ENCODE assay signal across 35 cellular contexts in genomic region chr7:155790666-155791065, GRCh38. TPM values are rescaled to one million over a fixed set of nuclear protein-coding genes. Genes with fewer than 3 reads are reported as not detected.
"Had no signal": no experiment of that assay in that cellular context is flagged by ENCODE, and none has a peak within 500 bp of the region (broad histone marks: within the 10 kb centered on the region; RNA-seq: fewer than 3 reads in every experiment).

No MANE protein-coding gene starts in this region.

- H3K4me3 ChIP-seq: adrenal gland, body of pancreas, esophagus muscularis mucosa, gastrocnemius medialis, heart right ventricle had no signal

- H3K27ac ChIP-seq: adrenal gland, body of pancreas, esophagus muscularis mucosa, foreskin keratinocyte, gastrocnemius medialis, heart right ventricle had no signal

- H3K36me3 Mint-ChIP-seq: activated CD8-positive, alpha-beta memory T cell treated with anti-CD3 and anti-CD28 coated beads, Interleukin-2, amount 10 ng/mL, durations not matched to agents 7 days and 5 days; activated naive CD4-positive, alpha-beta T cell treated with anti-CD3 and anti-CD28 coated beads, Interleukin-2, amount 50 U/mL, for 24 hours had no signal

- H3K36me3 ChIP-seq: adrenal gland, esophagus muscularis mucosa, gastrocnemius medialis, heart right ventricle had no signal

- H3K4me3 Mint-ChIP-seq: activated CD4-positive, alpha-beta memory T cell treated with anti-CD3 and anti-CD28 coated beads for 36 hours; activated CD4-positive, alpha-beta T cell treated with anti-CD3 and anti-CD28 coated beads for 36 hours; activated CD4-positive, alpha-beta T cell treated with anti-CD3 and anti-CD28 coated beads, Interleukin-2, amount 10 ng/mL, durations not matched to agents 24 days and 14 days; activated CD8-positive, alpha-beta memory T cell treated with anti-CD3 and anti-CD28 coated beads, Interleukin-2, amount 10 ng/mL, durations not matched to agents 7 days and 5 days; activated CD8-positive, alpha-beta T cell treated with anti-CD3 and anti-CD28 coated beads, Interleukin-2, amount 10 ng/mL, durations not matched to agents 7 days and 5 days; activated naive CD4-positive, alpha-beta T cell treated with anti-CD3 and anti-CD28 coated beads for 36 hours; activated naive CD4-positive, alpha-beta T cell treated with anti-CD3 and anti-CD28 coated beads, Interleukin-2, amount 50 U/mL, for 24 hours; activated naive CD8-positive, alpha-beta T cell treated with anti-CD3 and anti-CD28 coated beads for 36 hours; activated naive CD8-positive, alpha-beta T cell treated with anti-CD3 and anti-CD28 coated beads, Interleukin-2, amount 50 U/mL, for 24 hours; activated T-helper 1 cell treated with anti-CD3 and anti-CD28 coated beads, Interleukin-12 subunit alpha, Interleukin-12 subunit beta, Interleukin-2, Interleukin-4 antibody, amounts not matched to agents 30 ng/mL and 10 ng/mL and 1 ng/mL, durations not matched to agents 14 hours and 24 hours and 36 hours; effector memory CD8-positive, alpha-beta T cell; T-helper 1 cell treated with Interleukin-12 subunit alpha and Interleukin-12 subunit beta and Interleukin-4 antibody, amounts not matched to agents 30 μg/mL and 1 μg/mL, for 36 hours had no signal

- H3K27ac Mint-ChIP-seq: activated CD4-positive, alpha-beta memory T cell treated with anti-CD3 and anti-CD28 coated beads for 36 hours; activated CD4-positive, alpha-beta T cell treated with anti-CD3 and anti-CD28 coated beads for 36 hours; activated CD4-positive, alpha-beta T cell treated with anti-CD3 and anti-CD28 coated beads, Interleukin-2, amount 10 ng/mL, durations not matched to agents 24 days and 14 days; activated CD8-positive, alpha-beta memory T cell treated with anti-CD3 and anti-CD28 coated beads, Interleukin-2, amount 10 ng/mL, durations not matched to agents 7 days and 5 days; activated CD8-positive, alpha-beta T cell treated with anti-CD3 and anti-CD28 coated beads, Interleukin-2, amount 10 ng/mL, durations not matched to agents 7 days and 5 days; activated naive CD4-positive, alpha-beta T cell treated with anti-CD3 and anti-CD28 coated beads for 36 hours; activated naive CD4-positive, alpha-beta T cell treated with anti-CD3 and anti-CD28 coated beads, Interleukin-2, amount 50 U/mL, for 24 hours; activated naive CD8-positive, alpha-beta T cell treated with anti-CD3 and anti-CD28 coated beads for 36 hours; activated naive CD8-positive, alpha-beta T cell treated with anti-CD3 and anti-CD28 coated beads, Interleukin-2, amount 50 U/mL, for 24 hours; activated T-helper 1 cell treated with anti-CD3 and anti-CD28 coated beads, Interleukin-12 subunit alpha, Interleukin-12 subunit beta, Interleukin-2, Interleukin-4 antibody, amounts not matched to agents 30 ng/mL and 10 ng/mL and 1 ng/mL, durations not matched to agents 14 hours and 24 hours and 36 hours; activated T-helper 2 cell treated with anti-CD3 and anti-CD28 coated beads, Interferon-gamma antibody, Interleukin-2, Interleukin-4, amounts not matched to agents 10 μg/mL and 5 μg/mL and 100 μg/mL, durations not matched to agents 14 hours and 24 hours and 36 hours; effector memory CD8-positive, alpha-beta T cell; T-helper 1 cell treated with Interleukin-12 subunit alpha and Interleukin-12 subunit beta and Interleukin-4 antibody, amounts not matched to agents 30 μg/mL and 1 μg/mL, for 36 hours had no signal

- H3K4me1 ChIP-seq: gastrocnemius medialis had no signal

- H3K4me1 Mint-ChIP-seq: activated CD8-positive, alpha-beta memory T cell treated with anti-CD3 and anti-CD28 coated beads, Interleukin-2, amount 10 ng/mL, durations not matched to agents 7 days and 5 days had no signal

- ATAC-seq: activated CD4-positive, alpha-beta T cell treated with anti-CD3 and anti-CD28 coated beads for 36 hours; activated CD8-positive, alpha-beta memory T cell treated with anti-CD3 and anti-CD28 coated beads, Interleukin-2, amount 10 ng/mL, durations not matched to agents 7 days and 5 days; activated CD8-positive, alpha-beta T cell treated with anti-CD3 and anti-CD28 coated beads, Interleukin-2, amount 10 ng/mL, durations not matched to agents 7 days and 5 days; activated naive CD8-positive, alpha-beta T cell treated with anti-CD3 and anti-CD28 coated beads, Interleukin-2, amount 50 U/mL, for 24 hours; body of pancreas; effector memory CD8-positive, alpha-beta T cell; foreskin keratinocyte; gastrocnemius medialis; heart right ventricle had no signal

- H3K27me3 ChIP-seq: body of pancreas had no signal

- FAIRE-seq: colon had no signal

- DNase-seq: activated CD4-positive, alpha-beta memory T cell treated with anti-CD3 and anti-CD28 coated beads for 36 hours; activated CD4-positive, alpha-beta T cell treated with anti-CD3 and anti-CD28 coated beads for 36 hours; activated CD4-positive, alpha-beta T cell treated with anti-CD3 and anti-CD28 coated beads, Interleukin-2, amount 10 ng/mL, durations not matched to agents 24 days and 14 days; activated CD4-positive, CD25-positive, alpha-beta regulatory T cell; activated CD4-positive, CD25-positive, alpha-beta regulatory T cell treated with anti-CD3 and anti-CD28 coated beads, Interleukin-2, amount 50 U/mL, for 72 hours; activated CD8-positive, alpha-beta memory T cell treated with anti-CD3 and anti-CD28 coated beads, Interleukin-2, amount 10 ng/mL, durations not matched to agents 7 days and 5 days; activated CD8-positive, alpha-beta memory T cell treated with anti-CD3 and anti-CD28 coated beads, Interleukin-2, amount 50 U/mL, for 4 hours; activated CD8-positive, alpha-beta T cell treated with anti-CD3 and anti-CD28 coated beads, Interleukin-2, amount 10 ng/mL, durations not matched to agents 7 days and 5 days; activated effector memory CD4-positive, alpha-beta T cell treated with anti-CD3 and anti-CD28 coated beads, Interleukin-2, amount 50 U/mL, for 16 hours; activated naive CD4-positive, alpha-beta T cell treated with anti-CD3 and anti-CD28 coated beads for 36 hours; activated naive CD8-positive, alpha-beta T cell treated with anti-CD3 and anti-CD28 coated beads for 36 hours; activated naive CD8-positive, alpha-beta T cell treated with anti-CD3 and anti-CD28 coated beads, Interleukin-2, amount 50 U/mL, for 24 hours; activated T-cell treated with anti-CD3 and anti-CD28 coated beads, Interleukin-2, amount 50 U/mL, for 1 hour; activated T-cell treated with anti-CD3 and anti-CD28 coated beads, Interleukin-2, amount 50 U/mL, for 48 hours; amygdala; body of pancreas; caudate nucleus; cortex of kidney; dermis blood vessel endothelial cell; effector CD4-positive, alpha-beta T cell; effector memory CD8-positive, alpha-beta T cell; erythroblast; foreskin keratinocyte; gastrocnemius medialis; heart right ventricle; T-helper 9 cell had no signal

- H3K9me3 Mint-ChIP-seq: activated CD4-positive, alpha-beta memory T cell treated with anti-CD3 and anti-CD28 coated beads for 36 hours; activated CD4-positive, alpha-beta T cell treated with anti-CD3 and anti-CD28 coated beads, Interleukin-2, amount 10 ng/mL, durations not matched to agents 24 days and 14 days; activated naive CD4-positive, alpha-beta T cell treated with anti-CD3 and anti-CD28 coated beads for 36 hours; activated naive CD4-positive, alpha-beta T cell treated with anti-CD3 and anti-CD28 coated beads, Interleukin-2, amount 50 U/mL, for 24 hours; activated naive CD8-positive, alpha-beta T cell treated with anti-CD3 and anti-CD28 coated beads for 36 hours; activated naive CD8-positive, alpha-beta T cell treated with anti-CD3 and anti-CD28 coated beads, Interleukin-2, amount 50 U/mL, for 24 hours; activated T-helper 1 cell treated with anti-CD3 and anti-CD28 coated beads, Interleukin-12 subunit alpha, Interleukin-12 subunit beta, Interleukin-2, Interleukin-4 antibody, amounts not matched to agents 30 ng/mL and 10 ng/mL and 1 ng/mL, durations not matched to agents 14 hours and 24 hours and 36 hours; activated T-helper 2 cell treated with anti-CD3 and anti-CD28 coated beads, Interferon-gamma antibody, Interleukin-2, Interleukin-4, amounts not matched to agents 10 μg/mL and 5 μg/mL and 100 μg/mL, durations not matched to agents 14 hours and 24 hours and 36 hours; effector memory CD8-positive, alpha-beta T cell; T-helper 1 cell treated with Interleukin-12 subunit alpha and Interleukin-12 subunit beta and Interleukin-4 antibody, amounts not matched to agents 30 μg/mL and 1 μg/mL, for 36 hours had no signal

- H3K27me3 Mint-ChIP-seq: effector memory CD8-positive, alpha-beta T cell had no signal

- H3K9me3 ChIP-seq: adrenal gland, body of pancreas, esophagus muscularis mucosa, gastrocnemius medialis, heart right ventricle had no signal

RNA-seq across cellular contexts. Expression of gene SHH, which starts 21.6 kb away (rescaled TPM):
- total RNA-seq: activated CD4-positive, alpha-beta memory T cell treated with anti-CD3 and anti-CD28 coated beads for 36 hours; activated CD4-positive, alpha-beta T cell treated with anti-CD3 and anti-CD28 coated beads for 36 hours; activated CD4-positive, alpha-beta T cell treated with anti-CD3 and anti-CD28 coated beads, Interleukin-2, amount 10 ng/mL, durations not matched to agents 24 days and 14 days; activated CD8-positive, alpha-beta memory T cell treated with anti-CD3 and anti-CD28 coated beads for 36 hours; activated CD8-positive, alpha-beta memory T cell treated with anti-CD3 and anti-CD28 coated beads, Interleukin-2, amount 10 ng/mL, durations not matched to agents 7 days and 5 days; activated naive CD4-positive, alpha-beta T cell treated with anti-CD3 and anti-CD28 coated beads for 36 hours; activated naive CD8-positive, alpha-beta T cell treated with anti-CD3 and anti-CD28 coated beads for 36 hours; activated T-helper 1 cell treated with anti-CD3 and anti-CD28 coated beads, Interleukin-12 subunit alpha, Interleukin-12 subunit beta, Interleukin-2, Interleukin-4 antibody, amounts not matched to agents 30 ng/mL and 10 ng/mL and 1 ng/mL, durations not matched to agents 14 hours and 24 hours and 36 hours; chondrocyte; dermis blood vessel endothelial cell; esophagus muscularis mucosa; gastrocnemius medialis; heart right ventricle had no signal
- polyA plus RNA-seq: heart right ventricle had no signal
